17 cellular contexts compared by ENCODE assay signal in the genomic region with DNA sequence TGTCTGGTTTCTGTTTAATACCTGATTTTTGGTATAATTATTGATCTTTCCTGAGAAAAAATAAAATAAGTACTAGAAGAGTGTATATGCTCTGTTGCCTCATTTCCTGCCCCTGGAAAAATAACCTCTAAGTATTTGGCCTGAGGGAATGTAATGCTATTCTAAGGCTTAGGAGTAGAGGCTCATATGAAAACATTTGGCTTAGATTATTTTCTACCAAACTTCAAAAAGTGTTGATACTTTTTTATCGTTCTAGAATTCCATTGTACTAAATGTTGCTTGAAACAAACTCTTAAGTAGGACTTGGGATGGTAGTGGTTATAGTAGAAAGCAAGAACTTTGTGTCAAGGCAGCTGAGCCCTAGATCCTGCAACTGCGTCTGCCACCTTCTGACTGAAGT. TPM values are rescaled to one million over a fixed set of nuclear protein-coding genes. Genes with fewer than 3 reads are reported as not detected.
DNase-seq lines count a peak whose midpoint lies in the region; ATAC-seq lines count a peak whose summit lies in the region.
"Had no signal": no experiment of that assay in that cellular context is flagged by ENCODE, and none has a peak within 500 bp of the region (broad histone marks: within the 10 kb centered on the region; RNA-seq: fewer than 3 reads in every experiment).

No MANE protein-coding gene starts in this region.

- no peak overlapping the region for H3K4me3 ChIP-seq in SJSA1
- H3K4me3 ChIP-seq: suprapubic skin, uterus had no signal

- H3K27ac Mint-ChIP-seq in activated naive CD4-positive, alpha-beta T cell treated with anti-CD3 and anti-CD28 coated beads, Interleukin-2, amount 50 U/mL, for 24 hours, result peak overlapping the region; percentile 84

- no peaks in the 10 kb centered on the region for H3K27me3 Mint-ChIP-seq in activated naive CD4-positive, alpha-beta T cell treated with anti-CD3 and anti-CD28 coated beads, Interleukin-2, amount 50 U/mL, for 24 hours

- H3K36me3 ChIP-seq in SJSA1, result peaks cover 70% of the 10 kb centered on the region
- H3K36me3 ChIP-seq: uterus had no signal

- H3K36me3 Mint-ChIP-seq in activated naive CD4-positive, alpha-beta T cell treated with anti-CD3 and anti-CD28 coated beads, Interleukin-2, amount 50 U/mL, for 24 hours, result peaks cover 30% of the 10 kb centered on the region

- H3K9me3 Mint-ChIP-seq in activated naive CD4-positive, alpha-beta T cell treated with anti-CD3 and anti-CD28 coated beads, Interleukin-2, amount 50 U/mL, for 24 hours, result no peaks in the 10 kb centered on the region
- H3K9me3 Mint-ChIP-seq: activated naive CD4-positive, alpha-beta T cell treated with anti-CD3 and anti-CD28 coated beads, Interleukin-2, amount 50 U/mL, for 72 hours had no signal

- H3K9me3 ChIP-seq in SJSA1 (replicated peaks), result no peaks in the 10 kb centered on the region
- H3K9me3 ChIP-seq: neutrophil, suprapubic skin, uterus had no signal

- H3K4me1 ChIP-seq in SJSA1 (replicated peaks), result peaks cover 29% of the 10 kb centered on the region
- H3K4me1 ChIP-seq: uterus had no signal

- H3K27ac ChIP-seq in SJSA1, result peak overlapping the region; percentile 4; the same call in 1 of the 2 replicates
- H3K27ac ChIP-seq in epithelial cell of prostate, result peak overlapping the region; percentile 3
- H3K27ac ChIP-seq: neutrophil, suprapubic skin, uterus had no signal

- no peak overlapping the region for H3K4me3 Mint-ChIP-seq in activated naive CD4-positive, alpha-beta T cell treated with anti-CD3 and anti-CD28 coated beads, Interleukin-2, amount 50 U/mL, for 24 hours

- peaks cover 27% of the 10 kb centered on the region for H3K4me1 Mint-ChIP-seq in activated naive CD4-positive, alpha-beta T cell treated with anti-CD3 and anti-CD28 coated beads, Interleukin-2, amount 50 U/mL, for 24 hours

- no peak for DNase-seq in activated naive CD4-positive, alpha-beta T cell treated with Interleukin-2 at 50 U/mL for 16 hours
- no peak for DNase-seq in SJSA1 (ENCODE audit: low read depth in 1 of 2, low spot score in 2 of 2)
- DNase-seq in epithelial cell of prostate (ENCODE audit: low read depth, low spot score), result no peak
- no peak for DNase-seq in NCI-H2196 treated with DMSO at 0.1 percent for 48 hours (lab: John Stamatoyannopoulos, UW; ENCODE audit: unreplicated experiment)
- no peak for DNase-seq in pons (ENCODE audit: low spot score)
- DNase-seq in LoVo (ENCODE audit: low spot score), result no peak
- DNase-seq: activated CD4-positive, alpha-beta T cell treated with anti-CD3 and anti-CD28 coated beads for 48 hours; erythroblast; NCI-H2107; NCI-H510A treated with DMSO at 0.1 percent for 48 hours; uterus had no signal

- no peak for ATAC-seq in GM19035 (IDR thresholded peaks at IDR 0.05; ENCODE audit: unreplicated experiment)
- ATAC-seq: activated naive CD4-positive, alpha-beta T cell treated with anti-CD3 and anti-CD28 coated beads, Interleukin-2, amount 50 U/mL, for 72 hours; left lobe of liver had no signal

- no peaks in the 10 kb centered on the region for H3K27me3 ChIP-seq in SJSA1 (replicated peaks)
- H3K27me3 ChIP-seq: neutrophil, suprapubic skin, uterus had no signal

RNA-seq across cellular contexts. Expression of a gene that starts 57.8 kb away (rescaled TPM):
- total RNA-seq in SJSA1 (2014; rRNA removed; shearing (Covaris generic)), result 23.3 and 24.5 TPM in 2 replicates
